In the genomic region with DNA sequence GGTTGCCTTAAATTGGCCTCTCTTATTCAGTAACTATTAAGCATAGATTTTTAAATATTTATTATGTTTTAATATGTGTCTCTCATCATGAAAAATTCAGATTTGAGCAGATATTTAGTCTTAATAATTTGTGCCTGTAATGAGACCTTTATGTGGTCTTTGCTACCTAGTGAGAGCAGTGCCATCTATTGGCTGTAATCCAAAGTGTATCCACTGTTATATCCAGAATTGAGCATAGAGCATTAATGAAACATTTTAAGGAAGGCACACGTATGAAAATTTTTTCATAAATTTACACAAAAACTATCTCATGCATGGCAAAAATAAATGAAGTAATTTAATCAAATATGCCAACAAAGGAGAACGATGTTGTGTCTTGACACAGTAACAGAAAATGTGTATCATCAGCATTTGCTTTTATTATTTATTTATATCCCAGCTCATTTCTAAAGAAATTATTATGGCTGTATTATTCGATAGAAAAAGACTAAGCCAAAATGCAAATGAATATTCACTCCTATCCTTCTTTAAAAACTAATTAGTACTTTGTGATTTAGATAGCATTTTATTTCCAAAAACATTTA, we compare ENCODE assay signal across 7 cellular contexts.
DNase-seq lines count a peak whose midpoint lies in the region; ATAC-seq and TF ChIP-seq lines count a peak whose summit lies in the region.

No MANE protein-coding gene starts in this region.

- H3K27me3 Mint-ChIP-seq in HFFc6 (ENCODE audit: insufficient read depth) = no peaks in the 10 kb centered on the region
- no peaks in the 10 kb centered on the region for H3K27me3 Mint-ChIP-seq in activated T-cell treated with anti-CD3 and anti-CD28 coated beads, Interleukin-2, amount 50 U/mL, for 72 hours (ENCODE audit: low read depth)

- no peak overlapping the region for H3K4me3 Mint-ChIP-seq in HFFc6
- H3K4me3 Mint-ChIP-seq in activated T-cell treated with anti-CD3 and anti-CD28 coated beads, Interleukin-2, amount 50 U/mL, for 72 hours = no peak overlapping the region

- DNase-seq in GM10266 (ENCODE audit: extremely low spot score) (peak; percentile 20), HFFc6 (peak; percentile 25), NCI-H2171 treated with DMSO at 0.1 percent for 48 hours (lab: John Stamatoyannopoulos, UW) (peak; percentile 63), cerebellar cortex (ENCODE audit: low spot score) (peak; percentile 23), renal cortical epithelial cell (ENCODE audit: low read depth) (peak; percentile 61)
- no peak for DNase-seq in activated T-cell treated with anti-CD3 and anti-CD28 coated beads, Interleukin-2, amount 50 U/mL, for 72 hours

- H3K27ac Mint-ChIP-seq in HFFc6 = no peak overlapping the region
- H3K27ac Mint-ChIP-seq in activated T-cell treated with anti-CD3 and anti-CD28 coated beads, Interleukin-2, amount 50 U/mL, for 72 hours = no peak overlapping the region

- H3K4me1 Mint-ChIP-seq in HFFc6 (ENCODE audit: low read depth) = no peaks in the 10 kb centered on the region
- no peaks in the 10 kb centered on the region for H3K4me1 Mint-ChIP-seq in activated T-cell treated with anti-CD3 and anti-CD28 coated beads, Interleukin-2, amount 50 U/mL, for 72 hours (ENCODE audit: low read depth)

- no peaks in the 10 kb centered on the region for H3K36me3 Mint-ChIP-seq in HFFc6 (ENCODE audit: low read depth)
- peaks cover 0 to 2% of the 10 kb centered on the region in 2 donors for H3K36me3 Mint-ChIP-seq in activated T-cell treated with anti-CD3 and anti-CD28 coated beads, Interleukin-2, amount 50 U/mL, for 72 hours (ENCODE audit: insufficient read depth in 2 of 2)

- ATAC-seq in HG03095 (IDR thresholded peaks at IDR 0.05; ENCODE audit: unreplicated experiment) = no peak
- no peak for ATAC-seq in activated T-cell treated with anti-CD3 and anti-CD28 coated beads, Interleukin-2, amount 50 U/mL, for 72 hours (replicated peaks in 1 of 2)

- H3K9me3 Mint-ChIP-seq in HFFc6 = no peaks in the 10 kb centered on the region
- H3K9me3 Mint-ChIP-seq in activated T-cell treated with anti-CD3 and anti-CD28 coated beads, Interleukin-2, amount 50 U/mL, for 72 hours = no peaks in the 10 kb centered on the region

- peak; percentile 63 for TF ChIP-seq CTCF in GM10266 (IDR thresholded peaks at IDR 0.05; ENCODE audit: control insufficient read depth, insufficient read depth, low read depth, missing control alignments)
- TF ChIP-seq CTCF in HFFc6 (IDR thresholded peaks at IDR 0.05) = peak; percentile 63; the same call in 1 of the 2 replicates

Comparison
In these comparisons a context has a peak if more than half of its experiments do, and no peak if none do; other contexts are left out.
1. DNase-seq: peak in GM10266 (single experiment), HFFc6 (single experiment), NCI-H2171 treated with DMSO at 0.1 percent for 48 hours (single experiment), cerebellar cortex (single experiment) and renal cortical epithelial cell (single experiment); none in activated T-cell treated with anti-CD3 and anti-CD28 coated beads, Interleukin-2, amount 50 U/mL, for 72 hours (0 of 2).